In the genomic region with DNA sequence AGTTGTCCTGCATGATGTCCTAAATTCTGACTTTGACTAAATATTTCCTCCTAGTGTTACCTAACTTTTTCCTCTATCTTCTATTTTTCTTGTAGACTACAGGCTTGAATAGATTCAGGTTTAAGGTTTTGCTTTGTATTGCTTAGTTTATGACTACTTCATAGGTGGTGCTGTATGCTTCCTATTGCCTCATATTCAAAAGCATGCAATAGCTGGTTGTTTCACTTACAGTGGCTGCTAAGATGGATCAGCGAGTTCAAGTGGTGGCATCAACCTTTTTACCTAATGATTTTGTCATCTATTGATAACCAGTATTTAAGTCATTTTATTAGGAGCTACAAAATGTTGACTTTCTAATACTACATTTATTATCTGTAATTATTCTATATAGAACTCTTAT, we compare ENCODE assay signal across 1 cellular context.
TF ChIP-seq lines count a peak whose summit lies in the region.

No MANE protein-coding gene starts in this region.

TF ChIP-seq in A549, 52 proteins besides CTCF, POLR2A, EP300 and RAD21:
- TF ChIP-seq, protein P1, sequence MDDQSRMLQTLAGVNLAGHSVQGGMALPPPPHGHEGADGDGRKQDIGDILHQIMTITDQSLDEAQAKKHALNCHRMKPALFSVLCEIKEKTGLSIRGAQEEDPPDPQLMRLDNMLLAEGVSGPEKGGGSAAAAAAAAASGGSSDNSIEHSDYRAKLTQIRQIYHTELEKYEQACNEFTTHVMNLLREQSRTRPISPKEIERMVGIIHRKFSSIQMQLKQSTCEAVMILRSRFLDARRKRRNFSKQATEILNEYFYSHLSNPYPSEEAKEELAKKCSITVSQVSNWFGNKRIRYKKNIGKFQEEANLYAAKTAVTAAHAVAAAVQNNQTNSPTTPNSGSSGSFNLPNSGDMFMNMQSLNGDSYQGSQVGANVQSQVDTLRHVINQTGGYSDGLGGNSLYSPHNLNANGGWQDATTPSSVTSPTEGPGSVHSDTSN (IDR thresholded peaks at IDR 0.05): no peak
- TF ChIP-seq KDM1A (IDR thresholded peaks at IDR 0.05; ENCODE audit: low read depth) (no peak), ZSCAN20 (CRISPR knock-in tag; IDR thresholded peaks at IDR 0.05) (no peak), CBX8 (IDR thresholded peaks at IDR 0.05) (no peak), FOSL2 (IDR thresholded peaks at IDR 0.05) (no peak), FOSL2 (CRISPR knock-in tag; IDR thresholded peaks at IDR 0.05) (no peak), BHLHE40 (IDR thresholded peaks at IDR 0.05; ENCODE audit: low read depth, low read length) (no peak), NFE2L2 (conservative IDR thresholded peaks at IDR 0.05; ENCODE audit: low read length) (no peak), CHD2 (IDR thresholded peaks at IDR 0.05; ENCODE audit: low read length, partially characterized antibody) (no peak), TFCP2L1 (CRISPR knock-in tag; IDR thresholded peaks at IDR 0.05) (no peak), CEBPB (IDR thresholded peaks at IDR 0.05) (no peak), JUNB (IDR thresholded peaks at IDR 0.05) (no peak), RFX5 (IDR thresholded peaks at IDR 0.05) (no peak), RARB (CRISPR knock-in tag; IDR thresholded peaks at IDR 0.05) (no peak), CHD4 (IDR thresholded peaks at IDR 0.05; ENCODE audit: borderline replicate concordance) (no peak), HEYL (CRISPR knock-in tag; IDR thresholded peaks at IDR 0.05) (no peak)
- TF ChIP-seq, protein P2, sequence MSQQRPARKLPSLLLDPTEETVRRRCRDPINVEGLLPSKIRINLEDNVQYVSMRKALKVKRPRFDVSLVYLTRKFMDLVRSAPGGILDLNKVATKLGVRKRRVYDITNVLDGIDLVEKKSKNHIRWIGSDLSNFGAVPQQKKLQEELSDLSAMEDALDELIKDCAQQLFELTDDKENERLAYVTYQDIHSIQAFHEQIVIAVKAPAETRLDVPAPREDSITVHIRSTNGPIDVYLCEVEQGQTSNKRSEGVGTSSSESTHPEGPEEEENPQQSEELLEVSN (IDR thresholded peaks at IDR 0.05; ENCODE audit: borderline replicate concordance, low read depth): no peak
- TF ChIP-seq, protein P3, sequence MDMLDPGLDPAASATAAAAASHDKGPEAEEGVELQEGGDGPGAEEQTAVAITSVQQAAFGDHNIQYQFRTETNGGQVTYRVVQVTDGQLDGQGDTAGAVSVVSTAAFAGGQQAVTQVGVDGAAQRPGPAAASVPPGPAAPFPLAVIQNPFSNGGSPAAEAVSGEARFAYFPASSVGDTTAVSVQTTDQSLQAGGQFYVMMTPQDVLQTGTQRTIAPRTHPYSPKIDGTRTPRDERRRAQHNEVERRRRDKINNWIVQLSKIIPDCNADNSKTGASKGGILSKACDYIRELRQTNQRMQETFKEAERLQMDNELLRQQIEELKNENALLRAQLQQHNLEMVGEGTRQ (IDR thresholded peaks at IDR 0.05): no peak
- TF ChIP-seq, protein P4, sequence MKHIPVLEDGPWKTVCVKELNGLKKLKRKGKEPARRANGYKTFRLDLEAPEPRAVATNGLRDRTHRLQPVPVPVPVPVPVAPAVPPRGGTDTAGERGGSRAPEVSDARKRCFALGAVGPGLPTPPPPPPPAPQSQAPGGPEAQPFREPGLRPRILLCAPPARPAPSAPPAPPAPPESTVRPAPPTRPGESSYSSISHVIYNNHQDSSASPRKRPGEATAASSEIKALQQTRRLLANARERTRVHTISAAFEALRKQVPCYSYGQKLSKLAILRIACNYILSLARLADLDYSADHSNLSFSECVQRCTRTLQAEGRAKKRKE (CRISPR knock-in tag; IDR thresholded peaks at IDR 0.05; ENCODE audit: low read depth): no peak
